24 cellular contexts compared by ENCODE assay signal in genomic region chr2:121890041-121890440, GRCh38.
"Had no signal": no experiment of that assay in that cellular context is flagged by ENCODE, and none has a peak within 500 bp of the region (broad histone marks: within the 10 kb centered on the region; RNA-seq: fewer than 3 reads in every experiment).

No MANE protein-coding gene starts in this region.

- DNase-seq: activated CD4-positive, alpha-beta memory T cell treated with anti-CD3 and anti-CD28 coated beads, Interleukin-2, amount 10 ng/mL, durations not matched to agents 7 days and 5 days; activated CD4-positive, alpha-beta T cell treated with anti-CD3 and anti-CD28 coated beads for 48 hours; activated CD8-positive, alpha-beta memory T cell treated with anti-CD3 and anti-CD28 coated beads, Interleukin-2, amount 50 U/mL, for 48 hours; activated T-cell treated with anti-CD3 and anti-CD28 coated beads, Interleukin-2, amount 50 U/mL, for 24 hours; aorta; body of pancreas; colonic mucosa; dorsolateral prefrontal cortex; effector memory CD8-positive, alpha-beta T cell; erythroblast; islet precursor cell; left cardiac atrium; left ventricle myocardium superior; mammary epithelial cell; naive B cell; nephron progenitor cell; occipital lobe; psoas muscle; stimulated activated CD4-positive, alpha-beta T cell treated with anti-CD3 and anti-CD28 coated beads, Interleukin-15, amount 100 ng/mL, for 24 hours; stimulated activated CD4-positive, alpha-beta T cell treated with anti-CD3 and anti-CD28 coated beads, Interleukin-2, amount 100 ng/mL, for 24 hours; stimulated activated naive B cell treated with anti-CD40 and anti-IgM and Interleukin-4, amounts not matched to agents 10 μg/mL and 1 μg/mL and 100 μg/mL, for 72 hours; stomach; thyroid gland; upper lobe of left lung had no signal
